ENCODE assay signal across 2 cellular contexts in genomic region chr9:108731292-108731691, GRCh38.
DNase-seq lines count a peak whose midpoint lies in the region; ATAC-seq, FAIRE-seq and TF ChIP-seq lines count a peak whose summit lies in the region.
"Not testable (repeated sequence)": the region's sequence is repeated elsewhere in the genome, so short reads cannot be mapped to it uniquely, and the experiment has no call there.

No MANE protein-coding gene starts in this region.

- H3K27ac ChIP-seq in HEK293 (ENCODE audit: extremely low read depth, low read depth, low read length); K562 (ENCODE audit: extremely low read depth, low read depth, low read length): not testable (repeated sequence)

- ATAC-seq in K562: not testable (repeated sequence)

- BruUV-seq in K562 (replicated peaks; lab: Mats Ljungman, UMichigan): not testable (repeated sequence)

- not testable (repeated sequence) for H2AFZ ChIP-seq in K562 (ENCODE audit: low read depth, low read length)

- H3K4me1 ChIP-seq in HEK293 (ENCODE audit: control insufficient read depth, insufficient read depth, low read length); K562 (replicated peaks in 1 of 2; ENCODE audit: control insufficient read depth in 2 of 2, insufficient read depth in 2 of 2, low read length in 2 of 2): not testable (repeated sequence)

- H4K20me1 ChIP-seq in K562 (replicated peaks; ENCODE audit: control insufficient read depth, insufficient read depth, low read length): not testable (repeated sequence)

- DNase-seq in K562 (ENCODE audit: extremely low read depth in 1 of 4, low spot score in 3 of 4): not testable (repeated sequence)

- not testable (repeated sequence) for TF ChIP-seq RAD21 in K562 (CRISPR knock-in tag; conservative IDR thresholded peaks at IDR 0.05 in 1 of 2, IDR thresholded peaks at IDR 0.05 in 1 of 2)

- POLR2A ChIA-PET in HEK293 (lab: Yijun Ruan, JAX): not testable (repeated sequence)
- POLR2A ChIA-PET in K562 (lab: Yijun Ruan, JAX): interaction anchor here (0.6 kb wide), 1 partner anchor 1107 kb away, joined by 3 read pairs; no protein-coding TSS in a partner anchor

- intact Hi-C loops in K562 (cut with micrococcal nuclease): not testable (repeated sequence)

- in situ Hi-C loops in K562 (cut with MboI): not testable (repeated sequence)

- H3K27me3 ChIP-seq in K562 (ENCODE audit: control insufficient read depth in 2 of 2, insufficient read depth in 2 of 2, low read length in 2 of 2): not testable (repeated sequence)

- H3K9ac ChIP-seq in K562 (ENCODE audit: insufficient read depth in 1 of 2, low read depth in 2 of 2, low read length in 2 of 2): not testable (repeated sequence)

- CTCF ChIA-PET in HEK293 (lab: Yijun Ruan, JAX); K562 (lab: Yijun Ruan, JAX; ENCODE audit: low intra/inter-chr PET ratio): not testable (repeated sequence)

- H3K9me1 ChIP-seq in K562 (ENCODE audit: control insufficient read depth, insufficient read depth, low read length): not testable (repeated sequence)

- TF ChIP-seq CTCF in HEK293 (tag by site-specific recombination; IDR thresholded peaks at IDR 0.05); K562 (IDR thresholded peaks at IDR 0.05 in 2 of 3, conservative IDR thresholded peaks at IDR 0.05 in 1 of 3; ENCODE audit: insufficient read depth in 2 of 3, low read depth in 1 of 3, low read length in 3 of 3): not testable (repeated sequence)

- TF ChIP-seq POLR2A in K562 (conservative IDR thresholded peaks at IDR 0.05): not testable (repeated sequence)

- not testable (repeated sequence) for H3K4me2 ChIP-seq in K562 (ENCODE audit: insufficient read depth, low read length)

- not testable (repeated sequence) for TF ChIP-seq EP300 in K562 (IDR thresholded peaks at IDR 0.05; ENCODE audit: low read length)

- FAIRE-seq in K562 (lab: Jason Lieb, UNC): not testable (repeated sequence)

- H3K79me2 ChIP-seq in K562 (ENCODE audit: control insufficient read depth, insufficient read depth, low read length): not testable (repeated sequence)

- WGBS in K562 (ENCODE audit: insufficient coverage, low coverage, missing lambda C conversion rate): 0% methylated on average over 1 of the region's 1 CpG

- not testable (repeated sequence) for H3K9me3 ChIP-seq in HEK293 (ENCODE audit: control insufficient read depth, insufficient read depth, low read depth, low read length); K562 (replicated peaks; ENCODE audit: control insufficient read depth, insufficient read depth, low read depth, low read length)

- H3K4me3 ChIP-seq in HEK293 (ENCODE audit: low read depth, low read length); K562: not testable (repeated sequence)

- H3K36me3 ChIP-seq in HEK293 (ENCODE audit: control insufficient read depth in 2 of 2, insufficient read depth in 1 of 2, low read length in 2 of 2); K562 (ENCODE audit: control insufficient read depth, insufficient read depth, low read length): not testable (repeated sequence)

TF ChIP-seq in HEK293, 187 proteins besides CTCF, POLR2A, EP300 and RAD21:
- peak; percentile 56 for TF ChIP-seq SETDB1 (IDR thresholded peaks at IDR 0.05; ENCODE audit: insufficient read length, low read length)

TF ChIP-seq in K562, 482 proteins besides CTCF, POLR2A, EP300 and RAD21:
- TF ChIP-seq ZNF507 (tag; conservative IDR thresholded peaks at IDR 0.05) (peak; percentile 92), ZNF354B (CRISPR knock-in tag; IDR thresholded peaks at IDR 0.05) (peak; percentile 64; the same call in 1 of the 2 replicates)
